23 cellular contexts compared by ENCODE assay signal in genomic region chr15:85523530-85523929, GRCh38.
"Had no signal": no experiment of that assay in that cellular context is flagged by ENCODE, and none has a peak within 500 bp of the region (broad histone marks: within the 10 kb centered on the region; RNA-seq: fewer than 3 reads in every experiment).

No MANE protein-coding gene starts in this region.

- H3K27me3 ChIP-seq: body of pancreas, cardiac muscle cell, esophagus squamous epithelium, gastroesophageal sphincter, vagina had no signal

- H3K4me3 Mint-ChIP-seq: endodermal cell; neural crest cell; stimulated activated naive B cell treated with anti-CD40 and anti-IgM and Interleukin-4, amounts not matched to agents 10 μg/mL and 1 μg/mL and 100 μg/mL, for 72 hours; T-helper 2 cell treated with Interferon-gamma antibody and Interleukin-4, amounts not matched to agents 5 μg/mL and 100 μg/mL, for 36 hours; type B pancreatic cell had no signal

- DNase-seq: activated naive CD4-positive, alpha-beta T cell treated with Interleukin-2 at 50 U/mL for 16 hours; anterior cingulate cortex; body of pancreas; cortex of kidney; endodermal cell; esophagus squamous epithelium; head of caudate nucleus; islet precursor cell; left cardiac atrium; mesenchymal stem cell; mucosa of descending colon; occipital lobe; small intestine; stimulated activated CD4-positive, alpha-beta T cell treated with anti-CD3 and anti-CD28 coated beads, Interleukin-2, amount 100 ng/mL, for 24 hours; stimulated activated naive B cell treated with anti-CD40 and anti-IgM and Interleukin-4, amounts not matched to agents 10 μg/mL and 1 μg/mL and 100 μg/mL, for 72 hours had no signal

- H3K27me3 Mint-ChIP-seq: stimulated activated naive B cell treated with anti-CD40 and anti-IgM and Interleukin-4, amounts not matched to agents 10 μg/mL and 1 μg/mL and 100 μg/mL, for 72 hours; type B pancreatic cell had no signal

- H3K27ac ChIP-seq: body of pancreas, cardiac muscle cell, esophagus squamous epithelium, gastroesophageal sphincter, thoracic aorta, vagina had no signal

- ATAC-seq: body of pancreas; gastroesophageal sphincter; left cardiac atrium; mucosa of descending colon; sciatic nerve; stimulated activated naive B cell treated with anti-CD40 and anti-IgM and Interleukin-4, amounts not matched to agents 10 μg/mL and 1 μg/mL and 100 μg/mL, for 72 hours had no signal

- H3K27ac Mint-ChIP-seq: T-helper 2 cell treated with Interferon-gamma antibody and Interleukin-4, amounts not matched to agents 5 μg/mL and 100 μg/mL, for 36 hours; type B pancreatic cell had no signal

- H3K9me3 ChIP-seq: body of pancreas, esophagus squamous epithelium, gastroesophageal sphincter, mucosa of descending colon, thoracic aorta, vagina had no signal

- H3K9me3 Mint-ChIP-seq: endodermal cell; neural crest cell; stimulated activated naive B cell treated with anti-CD40 and anti-IgM and Interleukin-4, amounts not matched to agents 10 μg/mL and 1 μg/mL and 100 μg/mL, for 72 hours; T-helper 2 cell treated with Interferon-gamma antibody and Interleukin-4, amounts not matched to agents 5 μg/mL and 100 μg/mL, for 36 hours; type B pancreatic cell had no signal
